2 cellular contexts compared by ENCODE assay signal in the genomic region with DNA sequence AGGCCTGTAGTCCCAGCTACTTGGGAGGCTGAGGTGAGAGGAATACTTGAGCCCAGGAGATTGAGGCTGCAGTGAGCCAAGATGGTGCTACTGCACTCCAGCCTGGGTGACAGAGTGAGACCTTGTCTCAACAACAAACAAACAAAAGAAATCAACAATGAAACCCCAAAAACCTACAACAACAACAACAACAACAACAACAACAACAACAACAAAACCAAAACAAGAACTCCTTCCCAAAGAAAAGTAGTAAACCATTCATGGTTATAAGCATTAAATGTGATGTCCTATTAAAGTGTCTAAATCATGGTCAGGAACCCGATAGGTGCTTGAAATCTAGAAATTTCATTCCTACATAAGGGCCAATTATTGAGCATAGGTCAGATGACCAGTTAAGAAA.
TF ChIP-seq lines count a peak whose summit lies in the region.

No MANE protein-coding gene starts in this region.

TF ChIP-seq in IMR-90, 13 proteins besides CTCF, POLR2A, EP300 and RAD21:
- TF ChIP-seq SMC3 (IDR thresholded peaks at IDR 0.05; ENCODE audit: low read depth, low read length) (no peak), RFX5 (IDR thresholded peaks at IDR 0.05; ENCODE audit: low read depth, low read length) (no peak), MAFK (IDR thresholded peaks at IDR 0.05; ENCODE audit: low read depth, low read length) (no peak), CHD1 (IDR thresholded peaks at IDR 0.05; ENCODE audit: low read depth, low read length) (no peak)

TF ChIP-seq in GM12891, 5 proteins besides CTCF, POLR2A, EP300 and RAD21:
- TF ChIP-seq POU2F2 (IDR thresholded peaks at IDR 0.05; ENCODE audit: low read depth, low read length) (no peak), POLR2AphosphoS5 (IDR thresholded peaks at IDR 0.05; ENCODE audit: low read depth, low read length) (no peak), TAF1 (IDR thresholded peaks at IDR 0.05; ENCODE audit: low read depth, low read length) (no peak), SPI1 (IDR thresholded peaks at IDR 0.05; ENCODE audit: low read depth, low read length) (no peak), PAX5 (IDR thresholded peaks at IDR 0.05; ENCODE audit: insufficient read depth, low read length, severe bottlenecking) (no peak)
